17 cellular contexts compared by ENCODE assay signal in genomic region chr16:84548508-84548907, GRCh38. TPM values are rescaled to one million over a fixed set of nuclear protein-coding genes. Genes with fewer than 3 reads are reported as not detected.
DNase-seq lines count a peak whose midpoint lies in the region; ATAC-seq and TF ChIP-seq lines count a peak whose summit lies in the region.
"Had no signal": no experiment of that assay in that cellular context is flagged by ENCODE, and none has a peak within 500 bp of the region (broad histone marks: within the 10 kb centered on the region; RNA-seq: fewer than 3 reads in every experiment).

No MANE protein-coding gene starts in this region.

- CTCF ChIA-PET in SK-N-SH (lab: Yijun Ruan, JAX): interaction anchor here (1.0 to 1.6 kb wide), 2 partner anchors 19 to 74 kb away, joined by 3 read pairs; no protein-coding TSS in a partner anchor

- no peak overlapping the region for H3K9ac ChIP-seq in SK-N-SH
- no peak overlapping the region for H3K9ac ChIP-seq in endodermal cell (ENCODE audit: extremely low read depth, low read length, poor library complexity, severe bottlenecking)
- H3K9ac ChIP-seq: GM23248 had no signal

- H3K27ac Mint-ChIP-seq in endodermal cell (no peak overlapping the region), osteocyte (ENCODE audit: unreplicated experiment) (no peak overlapping the region)
- H3K27ac Mint-ChIP-seq: activated B cell treated with CpG ODN at 0.5 μM for 24 hours had no signal

- peak; percentile 28; the same call in 2 of the 3 replicates for ATAC-seq in SK-N-SH treated with all-trans-retinoic acid at 6 μM for 48 hours
- ATAC-seq: A549 had no signal

- no peaks in the 10 kb centered on the region for H3F3A ChIP-seq in SK-N-SH (replicated peaks; ENCODE audit: insufficient read depth)

- H2AFZ ChIP-seq in SK-N-SH (ENCODE audit: low read depth): no peak overlapping the region
- H2AFZ ChIP-seq: GM23248 had no signal

- H3K36me3 ChIP-seq in SK-N-SH (replicated peaks in 1 of 2; ENCODE audit: control insufficient read depth in 1 of 2, insufficient read depth in 2 of 2, low read length in 1 of 2) (no peaks in the 10 kb centered on the region), Peyer's patch (no peaks in the 10 kb centered on the region), endodermal cell (ENCODE audit: control insufficient read depth, insufficient read depth, low read length) (no peaks in the 10 kb centered on the region)

- no peaks in the 10 kb centered on the region for H3K9me2 ChIP-seq in SK-N-SH

- no peak for TF ChIP-seq POLR2A in Peyer's patch (IDR thresholded peaks at IDR 0.05)

- TF ChIP-seq CTCF in SK-N-SH (IDR thresholded peaks at IDR 0.05): no peak
- TF ChIP-seq CTCF in Peyer's patch (IDR thresholded peaks at IDR 0.05): no peak
- no peak for TF ChIP-seq CTCF in endodermal cell (conservative IDR thresholded peaks at IDR 0.05)
- TF ChIP-seq CTCF in osteocyte (IDR thresholded peaks at IDR 0.05): no peak

- H3K36me3 Mint-ChIP-seq in endodermal cell (ENCODE audit: low read depth): no peaks in the 10 kb centered on the region
- no peaks in the 10 kb centered on the region for H3K36me3 Mint-ChIP-seq in osteocyte (ENCODE audit: unreplicated experiment)

- no peak for TF ChIP-seq RAD21 in SK-N-SH (IDR thresholded peaks at IDR 0.05; ENCODE audit: low read length)

- TF ChIP-seq EP300 in SK-N-SH (IDR thresholded peaks at IDR 0.05; ENCODE audit: borderline replicate concordance in 1 of 2, low read depth in 1 of 2, low read length in 1 of 2): no peak

- no peak overlapping the region for H3K27ac ChIP-seq in SK-N-SH (ENCODE audit: low read depth in 2 of 2, low read length in 1 of 2)
- peak overlapping the region in 3 of 4 donors; percentile 69 to 80 (median 70) for H3K27ac ChIP-seq in Peyer's patch
- peak overlapping the region; percentile 58 for H3K27ac ChIP-seq in endodermal cell (ENCODE audit: low read depth, low read length)
- peak overlapping the region in 15 of 21 experiments; percentile 5 to 91 (median 79) for H3K27ac ChIP-seq in skin epidermis
- H3K27ac ChIP-seq: GM23248 had no signal

- H3K27me3 ChIP-seq in SK-N-SH (ENCODE audit: insufficient read depth): no peaks in the 10 kb centered on the region
- H3K27me3 ChIP-seq in Peyer's patch: no peaks in the 10 kb centered on the region
- H3K27me3 ChIP-seq in endodermal cell (ENCODE audit: control insufficient read depth, insufficient read depth, low read length, poor library complexity, severe bottlenecking): no peaks in the 10 kb centered on the region

- H3K4me1 Mint-ChIP-seq in endodermal cell (no peaks in the 10 kb centered on the region), osteocyte (ENCODE audit: unreplicated experiment) (peaks cover 39% of the 10 kb centered on the region)

- POLR2A ChIA-PET in SK-N-SH (lab: Yijun Ruan, JAX): no interaction called here

- H3K9me3 ChIP-seq in SK-N-SH (no peaks in the 10 kb centered on the region), Peyer's patch (no peaks in the 10 kb centered on the region), endodermal cell (ENCODE audit: control insufficient read depth, low read length) (no peaks in the 10 kb centered on the region)
- H3K9me3 ChIP-seq: A549 had no signal

- H3K4me3 ChIP-seq in SK-N-SH (ENCODE audit: low read depth in 2 of 2, low read length in 1 of 2) (no peak overlapping the region), Peyer's patch (peak overlapping the region in 1 of 4 donors; percentile 24), endodermal cell (ENCODE audit: low read length) (no peak overlapping the region), skin epidermis (no peak overlapping the region)
- H3K4me3 ChIP-seq: A549, GM23248 had no signal

- DNase-seq in SK-N-SH (no peak), Peyer's patch (no peak), endodermal cell (no peak), osteocyte (ENCODE audit: extremely low spot score, unreplicated experiment) (no peak), SHP77 treated with DMSO at 0.1 percent for 48 hours (lab: John Stamatoyannopoulos, UW) (no peak), epidermal melanocyte (ENCODE audit: insufficient read length, low spot score) (no peak)
- DNase-seq: activated B cell treated with CpG ODN at 0.5 μM for 24 hours, DMS53, GM23248, islet precursor cell, NCI-H1436, NCI-H748 treated with DMSO at 0.1 percent for 48 hours, SHP77 had no signal

- no peaks in the 10 kb centered on the region for H3K79me2 ChIP-seq in SK-N-SH (ENCODE audit: insufficient read depth)

- WGBS in SK-N-SH (ENCODE audit: low lambda C conversion rate): 94% methylated on average over 7 of the region's 8 CpGs
- WGBS in endodermal cell (ENCODE audit: insufficient coverage in 1 of 2, insufficient read length in 1 of 2), 2 experiments: 91% methylated on average over 7 of the region's 8 CpGs; no CpG with 5 or more reads in 1 of the 2 experiments

- H4K20me1 ChIP-seq in SK-N-SH (ENCODE audit: insufficient read depth): no peaks in the 10 kb centered on the region

- no peak overlapping the region for H3K4me2 ChIP-seq in SK-N-SH
- H3K4me2 ChIP-seq: A549 had no signal

- H3K4me1 ChIP-seq in SK-N-SH (ENCODE audit: control insufficient read depth in 1 of 2, insufficient read depth in 2 of 2, low read depth in 1 of 2, low read length in 1 of 2) (peaks cover 0 to 6% of the 10 kb centered on the region in 2 experiments; a peak in 1 of 4 replicates), Peyer's patch (peaks cover 0 to 4% (median 0%) of the 10 kb centered on the region in 4 donors), endodermal cell (ENCODE audit: control insufficient read depth, insufficient read depth, low read length) (no peaks in the 10 kb centered on the region)

- H3K4me3 Mint-ChIP-seq in endodermal cell (no peak overlapping the region), osteocyte (ENCODE audit: unreplicated experiment) (no peak overlapping the region)
- H3K4me3 Mint-ChIP-seq: activated B cell treated with CpG ODN at 0.5 μM for 24 hours, nephron had no signal

- H3K9me3 Mint-ChIP-seq in endodermal cell: no peaks in the 10 kb centered on the region
- H3K9me3 Mint-ChIP-seq in osteocyte (ENCODE audit: unreplicated experiment): no peaks in the 10 kb centered on the region
- H3K9me3 Mint-ChIP-seq: activated B cell treated with CpG ODN at 0.5 μM for 24 hours, nephron had no signal

- H3K27me3 Mint-ChIP-seq in endodermal cell (ENCODE audit: insufficient read depth): no peaks in the 10 kb centered on the region
- no peaks in the 10 kb centered on the region for H3K27me3 Mint-ChIP-seq in osteocyte (ENCODE audit: unreplicated experiment)

TF ChIP-seq in SK-N-SH treated with all-trans-retinoic acid at 6 μM for 48 hours, 23 proteins besides CTCF, POLR2A, EP300 and RAD21 (continues in another document):
- TF ChIP-seq ZNF8 (CRISPR knock-in tag; IDR thresholded peaks at IDR 0.05): no peak
- no peak for TF ChIP-seq ZNF70 (CRISPR knock-in tag; IDR thresholded peaks at IDR 0.05)
- TF ChIP-seq, protein P1, sequence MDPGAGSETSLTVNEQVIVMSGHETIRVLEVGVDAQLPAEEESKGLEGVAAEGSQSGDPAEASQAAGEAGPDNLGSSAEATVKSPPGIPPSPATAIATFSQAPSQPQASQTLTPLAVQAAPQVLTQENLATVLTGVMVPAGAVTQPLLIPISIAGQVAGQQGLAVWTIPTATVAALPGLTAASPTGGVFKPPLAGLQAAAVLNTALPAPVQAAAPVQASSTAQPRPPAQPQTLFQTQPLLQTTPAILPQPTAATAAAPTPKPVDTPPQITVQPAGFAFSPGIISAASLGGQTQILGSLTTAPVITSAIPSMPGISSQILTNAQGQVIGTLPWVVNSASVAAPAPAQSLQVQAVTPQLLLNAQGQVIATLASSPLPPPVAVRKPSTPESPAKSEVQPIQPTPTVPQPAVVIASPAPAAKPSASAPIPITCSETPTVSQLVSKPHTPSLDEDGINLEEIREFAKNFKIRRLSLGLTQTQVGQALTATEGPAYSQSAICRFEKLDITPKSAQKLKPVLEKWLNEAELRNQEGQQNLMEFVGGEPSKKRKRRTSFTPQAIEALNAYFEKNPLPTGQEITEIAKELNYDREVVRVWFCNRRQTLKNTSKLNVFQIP (CRISPR knock-in tag; IDR thresholded peaks at IDR 0.05; ENCODE audit: borderline replicate concordance, low read depth): no peak
- TF ChIP-seq PPARA (CRISPR knock-in tag; IDR thresholded peaks at IDR 0.05; ENCODE audit: borderline replicate concordance): no peak
- no peak for TF ChIP-seq ZFP3 (CRISPR knock-in tag; IDR thresholded peaks at IDR 0.05)

TF ChIP-seq in SK-N-SH, 30 proteins besides CTCF, POLR2A, EP300 and RAD21 (continues in another document):
- TF ChIP-seq MAX (IDR thresholded peaks at IDR 0.05; ENCODE audit: low read depth): no peak
- no peak for TF ChIP-seq GABPA (IDR thresholded peaks at IDR 0.05; ENCODE audit: low read depth)
- no peak for TF ChIP-seq MXI1 (IDR thresholded peaks at IDR 0.05; ENCODE audit: low read depth, low read length)
- TF ChIP-seq FOSL2 (IDR thresholded peaks at IDR 0.05; ENCODE audit: borderline replicate concordance, low read depth): no peak
- TF ChIP-seq, protein P2, sequence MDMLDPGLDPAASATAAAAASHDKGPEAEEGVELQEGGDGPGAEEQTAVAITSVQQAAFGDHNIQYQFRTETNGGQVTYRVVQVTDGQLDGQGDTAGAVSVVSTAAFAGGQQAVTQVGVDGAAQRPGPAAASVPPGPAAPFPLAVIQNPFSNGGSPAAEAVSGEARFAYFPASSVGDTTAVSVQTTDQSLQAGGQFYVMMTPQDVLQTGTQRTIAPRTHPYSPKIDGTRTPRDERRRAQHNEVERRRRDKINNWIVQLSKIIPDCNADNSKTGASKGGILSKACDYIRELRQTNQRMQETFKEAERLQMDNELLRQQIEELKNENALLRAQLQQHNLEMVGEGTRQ (IDR thresholded peaks at IDR 0.05; ENCODE audit: borderline replicate concordance, low read depth, low read length): no peak

RNA-seq across cellular contexts. Expression of gene MEAK7, which starts 44.0 kb away (rescaled TPM):
- 11.9 and 19.0 TPM in 2 replicates for polyA plus RNA-seq in SK-N-SH (2012; rRNA removed)
- polyA plus RNA-seq in SK-N-SH (2012; cell fraction: cytosol; rRNA removed): 9.7 and 12.5 TPM in 2 replicates
- polyA plus RNA-seq in SK-N-SH (2012; cell fraction: nucleus; rRNA removed): 23.7 and 24.7 TPM in 2 replicates
- total RNA-seq in Peyer's patch (10 to 100 TPM in 3 of 4 donors, 1 to 10 TPM in 1; 7.4 to 54.3 (median 47.0) TPM), endodermal cell (10 to 100 TPM; 30.3 to 34.9 TPM), osteocyte (26.2 and 28.1 TPM in 2 replicates)
- 16.1 TPM for polyA plus RNA-seq in endodermal cell (2013, experiment 1 of 2)
- polyA plus RNA-seq in endodermal cell (2013, experiment 2 of 2): 12.1 TPM

Comparison
In these comparisons a context has a peak if more than half of its experiments do, and no peak if none do; other contexts are left out.
1. H3K27ac ChIP-seq: peak in Peyer's patch (3 of 4), endodermal cell (single experiment) and skin epidermis (15 of 21); none in SK-N-SH (0 of 2).